Comparison of ENCODE assay signal across 9 cellular contexts in the genomic region with DNA sequence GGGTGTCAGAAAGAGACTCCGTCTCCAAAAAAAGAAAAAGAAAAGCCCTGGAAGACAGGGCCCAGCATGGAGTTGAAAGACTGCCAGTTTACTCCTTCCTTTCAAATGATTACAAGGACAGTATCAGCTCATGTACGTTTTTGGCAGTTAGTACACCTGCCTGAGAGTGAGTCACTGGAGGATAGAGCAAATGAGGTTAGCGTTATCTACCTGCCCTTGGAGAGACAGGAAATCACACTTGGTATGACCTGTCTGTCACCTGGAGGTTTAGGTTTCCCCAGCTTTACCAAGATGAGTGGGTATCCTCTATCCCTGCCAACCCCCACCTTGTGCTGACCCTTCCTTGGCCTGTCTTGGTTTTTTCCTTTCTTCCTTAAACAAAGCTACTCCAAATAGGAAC.
DNase-seq lines count a peak whose midpoint lies in the region; ATAC-seq, FAIRE-seq and TF ChIP-seq lines count a peak whose summit lies in the region.
"Had no signal": no experiment of that assay in that cellular context is flagged by ENCODE, and none has a peak within 500 bp of the region (broad histone marks: within the 10 kb centered on the region; RNA-seq: fewer than 3 reads in every experiment).

No MANE protein-coding gene starts in this region.

- POLR2A ChIA-PET in HepG2 (lab: Yijun Ruan, JAX), result interaction anchor here (2.0 to 2.9 kb wide), 2 partner anchors 13 to 14 kb away, joined by 5 to 9 read pairs; no protein-coding TSS in a partner anchor

- TF ChIP-seq RAD21 in HepG2 (CRISPR knock-in tag; IDR thresholded peaks at IDR 0.05), result no peak

- no peak for TF ChIP-seq POLR2A in HepG2 (IDR thresholded peaks at IDR 0.05; ENCODE audit: insufficient read depth in 1 of 2, low read depth in 2 of 2, low read length in 2 of 2)

- H3K4me3 Mint-ChIP-seq in activated naive CD4-positive, alpha-beta T cell treated with anti-CD3 and anti-CD28 coated beads, Interleukin-2, amount 50 U/mL, for 24 hours, result no peak overlapping the region

- H3K4me1 Mint-ChIP-seq in activated naive CD4-positive, alpha-beta T cell treated with anti-CD3 and anti-CD28 coated beads, Interleukin-2, amount 50 U/mL, for 24 hours, result peaks cover 86% of the 10 kb centered on the region

- H3K4me1 ChIP-seq in HepG2 (ENCODE audit: insufficient read depth, low read length), result peaks cover 67% of the 10 kb centered on the region
- peaks cover 89% of the 10 kb centered on the region for H3K4me1 ChIP-seq in upper lobe of right lung

- H3K79me2 ChIP-seq in HepG2 (ENCODE audit: insufficient read depth, low read length), result peaks cover 7% of the 10 kb centered on the region

- CTCF ChIA-PET in HepG2 (lab: Yijun Ruan, JAX; ENCODE audit: low intra/inter-chr PET ratio, low total read pairs), result no interaction called here

- no peak overlapping the region for H3K9ac ChIP-seq in HepG2 (ENCODE audit: insufficient read depth, low read depth, low read length)

- H3K4me2 ChIP-seq in HepG2 (ENCODE audit: low read depth, low read length), result no peak overlapping the region

- H3K4me3 ChIP-seq in HepG2 (replicated peaks in 1 of 3; ENCODE audit: insufficient read depth in 1 of 3, low read depth in 2 of 3, low read length in 3 of 3) (no peak overlapping the region), upper lobe of right lung (no peak overlapping the region)

- DNase-seq in activated naive CD4-positive, alpha-beta T cell (lab: John Stamatoyannopoulos, UW), result no peak
- DNase-seq in activated naive CD4-positive, alpha-beta T cell treated with anti-CD3 and anti-CD28 coated beads, Interleukin-2, amount 50 U/mL, for 72 hours (ENCODE audit: low spot score in 2 of 2), result no peak
- DNase-seq in HepG2 (ENCODE audit: low spot score), result no peak
- no peak for DNase-seq in upper lobe of right lung
- DNase-seq in NOMO-1 treated with dmso at 0.1 percent for 144 hours (lab: John Stamatoyannopoulos, UW; ENCODE audit: unreplicated experiment), result no peak

- no peaks in the 10 kb centered on the region for H4K20me1 ChIP-seq in HepG2 (ENCODE audit: insufficient read depth, low read length)

- intact Hi-C loops in HepG2 (cut with micrococcal nuclease; ENCODE audit: unreplicated experiment), result no loop called here
- intact Hi-C loops in upper lobe of right lung (cut with DNase I), result no loop called here

- no peak overlapping the region for H2AFZ ChIP-seq in HepG2 (ENCODE audit: low read length)

- no TSS peak for BruUV-seq in HepG2 (replicated peaks; lab: Mats Ljungman, UMichigan)

- H3K27me3 ChIP-seq in HepG2 (ENCODE audit: control insufficient read depth in 1 of 2, insufficient read depth in 2 of 2, low read length in 2 of 2) (no peaks in the 10 kb centered on the region), upper lobe of right lung (no peaks in the 10 kb centered on the region)

- peak; percentile 49 to 71 for ATAC-seq in activated naive CD4-positive, alpha-beta T cell treated with anti-CD3 and anti-CD28 coated beads, Interleukin-2, amount 50 U/mL, for 72 hours
- ATAC-seq in HepG2, result no peak
- ATAC-seq in upper lobe of right lung, result peak; percentile 28
- no peak for ATAC-seq in GM19328 (IDR thresholded peaks at IDR 0.05; ENCODE audit: unreplicated experiment)
- ATAC-seq in GM18909 (IDR thresholded peaks at IDR 0.05; ENCODE audit: poor library complexity, unreplicated experiment), result no peak

- peaks cover 12% of the 10 kb centered on the region for H3K36me3 Mint-ChIP-seq in activated naive CD4-positive, alpha-beta T cell treated with anti-CD3 and anti-CD28 coated beads, Interleukin-2, amount 50 U/mL, for 24 hours
- peaks cover 0 to 41% of the 10 kb centered on the region in 2 donors for H3K36me3 Mint-ChIP-seq in activated naive CD4-positive, alpha-beta T cell treated with anti-CD3 and anti-CD28 coated beads, Interleukin-2, amount 50 U/mL, for 72 hours

- WGBS in HepG2 (ENCODE audit: low lambda C conversion rate), result 100% methylated on average over 1 of the region's 3 CpGs

- TF ChIP-seq EP300 in HepG2 (IDR thresholded peaks at IDR 0.05; ENCODE audit: low read depth in 2 of 2, low read length in 2 of 2) (no peak), HepG2 (CRISPR knock-in tag; IDR thresholded peaks at IDR 0.05; ENCODE audit: borderline replicate concordance) (no peak)

- H3K27me3 Mint-ChIP-seq in activated naive CD4-positive, alpha-beta T cell treated with anti-CD3 and anti-CD28 coated beads, Interleukin-2, amount 50 U/mL, for 24 hours, result no peaks in the 10 kb centered on the region

- H3K36me3 ChIP-seq in HepG2 (replicated peaks in 1 of 2; ENCODE audit: control insufficient read depth in 1 of 2, insufficient read depth in 2 of 2, low read length in 2 of 2), result peaks cover 2 to 8% of the 10 kb centered on the region in 2 experiments; a peak in 3 of 5 replicates
- H3K36me3 ChIP-seq in upper lobe of right lung, result peaks cover 41% of the 10 kb centered on the region

- FAIRE-seq in HepG2 (lab: Jason Lieb, UNC), result no peak
- FAIRE-seq: G401.6 had no signal

- peak overlapping the region; percentile 9 for H3K27ac Mint-ChIP-seq in activated naive CD4-positive, alpha-beta T cell treated with anti-CD3 and anti-CD28 coated beads, Interleukin-2, amount 50 U/mL, for 24 hours
- peak overlapping the region; percentile 44 to 79 for H3K27ac Mint-ChIP-seq in activated naive CD4-positive, alpha-beta T cell treated with anti-CD3 and anti-CD28 coated beads, Interleukin-2, amount 50 U/mL, for 72 hours

- in situ Hi-C loops in HepG2 (cut with HindIII; ENCODE audit: extremely low pct_ligation_motif_present, low pct_unique_long_range_greater_than_20kb), result no loop called here

- H3K27ac ChIP-seq in HepG2 (ENCODE audit: extremely low read length, insufficient read depth, low read length), result no peak overlapping the region
- no peak overlapping the region for H3K27ac ChIP-seq in upper lobe of right lung

- H3K9me3 Mint-ChIP-seq in activated naive CD4-positive, alpha-beta T cell treated with anti-CD3 and anti-CD28 coated beads, Interleukin-2, amount 50 U/mL, for 24 hours, result no peaks in the 10 kb centered on the region
- H3K9me3 Mint-ChIP-seq in activated naive CD4-positive, alpha-beta T cell treated with anti-CD3 and anti-CD28 coated beads, Interleukin-2, amount 50 U/mL, for 72 hours, result no peaks in the 10 kb centered on the region

- TF ChIP-seq CTCF in HepG2 (CRISPR knock-in tag; IDR thresholded peaks at IDR 0.05), result no peak
- TF ChIP-seq CTCF in upper lobe of right lung (IDR thresholded peaks at IDR 0.05), result no peak

- H3K9me3 ChIP-seq in HepG2 (ENCODE audit: low read length), result no peaks in the 10 kb centered on the region
- no peaks in the 10 kb centered on the region for H3K9me3 ChIP-seq in upper lobe of right lung

TF ChIP-seq in HepG2, 621 proteins besides CTCF, POLR2A, EP300 and RAD21:
- TF ChIP-seq ZNF510 (CRISPR knock-in tag; IDR thresholded peaks at IDR 0.05; ENCODE audit: low read depth), result no peak
- TF ChIP-seq, protein P1, sequence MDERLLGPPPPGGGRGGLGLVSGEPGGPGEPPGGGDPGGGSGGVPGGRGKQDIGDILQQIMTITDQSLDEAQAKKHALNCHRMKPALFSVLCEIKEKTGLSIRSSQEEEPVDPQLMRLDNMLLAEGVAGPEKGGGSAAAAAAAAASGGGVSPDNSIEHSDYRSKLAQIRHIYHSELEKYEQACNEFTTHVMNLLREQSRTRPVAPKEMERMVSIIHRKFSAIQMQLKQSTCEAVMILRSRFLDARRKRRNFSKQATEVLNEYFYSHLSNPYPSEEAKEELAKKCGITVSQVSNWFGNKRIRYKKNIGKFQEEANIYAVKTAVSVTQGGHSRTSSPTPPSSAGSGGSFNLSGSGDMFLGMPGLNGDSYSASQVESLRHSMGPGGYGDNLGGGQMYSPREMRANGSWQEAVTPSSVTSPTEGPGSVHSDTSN (CRISPR knock-in tag; IDR thresholded peaks at IDR 0.05), result no peak
- 0 out of 2 replicates have a peak, but pooled peaks have one; percentile 22 for TF ChIP-seq RARA (CRISPR knock-in tag; IDR thresholded peaks at IDR 0.05)
- TF ChIP-seq FOSL2 (CRISPR knock-in tag; IDR thresholded peaks at IDR 0.05), result peak; percentile 49; the same call in 1 of the 2 replicates

Comparison
In these comparisons a context has a peak if more than half of its experiments do, and no peak if none do; other contexts are left out.
1. ATAC-seq: peak in activated naive CD4-positive, alpha-beta T cell treated with anti-CD3 and anti-CD28 coated beads, Interleukin-2, amount 50 U/mL, for 72 hours (2 of 2) and upper lobe of right lung (single experiment); none in HepG2 (single experiment), GM19328 (single experiment) and GM18909 (single experiment).